ENCODE assay signal across 30 cellular contexts in genomic region chr20:58372836-58373235, GRCh38. TPM values are rescaled to one million over a fixed set of nuclear protein-coding genes. Genes with fewer than 3 reads are reported as not detected.
A peak's percentile ranks its signal among the peaks of the same experiment; 100 is the strongest.
DNase-seq lines count a peak whose midpoint lies in the region; ATAC-seq, FAIRE-seq and TF ChIP-seq lines count a peak whose summit lies in the region.
"Had no signal": no experiment of that assay in that cellular context is flagged by ENCODE, and none has a peak within 500 bp of the region (broad histone marks: within the 10 kb centered on the region; RNA-seq: fewer than 3 reads in every experiment).

No MANE protein-coding gene starts in this region.

- TF ChIP-seq EP300 in A549 (IDR thresholded peaks at IDR 0.05) = no peak

- no peak for FAIRE-seq in A549 (lab: Jason Lieb, UNC)
- FAIRE-seq: A204.1, keratinocyte had no signal

- TF ChIP-seq POLR2A in A549 (IDR thresholded peaks at IDR 0.05; ENCODE audit: low read length) = no peak

- peaks cover 11% of the 10 kb centered on the region; the same call in 1 of the 3 replicates for H3K4me1 ChIP-seq in A549
- H3K4me1 ChIP-seq: gastrocnemius medialis, lower lobe of right lung, parathyroid adenoma had no signal

- peaks cover 16% of the 10 kb centered on the region for H3K4me1 Mint-ChIP-seq in glutamatergic neuron (ENCODE audit: low read depth, unreplicated experiment)
- peaks cover 27% of the 10 kb centered on the region for H3K4me1 Mint-ChIP-seq in mesothelial cell of epicardium
- H3K4me1 Mint-ChIP-seq: activated naive CD8-positive, alpha-beta T cell treated with anti-CD3 and anti-CD28 coated beads, Interleukin-2, amount 50 U/mL, for 24 hours; B cell; CD8-positive, alpha-beta memory T cell; stimulated activated naive CD8-positive, alpha-beta T cell treated with anti-CD3 and anti-CD28 coated beads, Interleukin-15, amount 100 ng/mL, for 72 hours had no signal

- no peaks in the 10 kb centered on the region for H3K36me3 Mint-ChIP-seq in glutamatergic neuron (ENCODE audit: unreplicated experiment)
- H3K36me3 Mint-ChIP-seq in mesothelial cell of epicardium = no peaks in the 10 kb centered on the region

- TF ChIP-seq CTCF in A549 (IDR thresholded peaks at IDR 0.05) (no peak), glutamatergic neuron (IDR thresholded peaks at IDR 0.05; ENCODE audit: partially characterized antibody, unreplicated experiment) (no peak), mesothelial cell of epicardium (IDR thresholded peaks at IDR 0.05; ENCODE audit: unreplicated experiment) (no peak)

- no peak overlapping the region for H3K27ac Mint-ChIP-seq in glutamatergic neuron (ENCODE audit: unreplicated experiment)
- H3K27ac Mint-ChIP-seq in mesothelial cell of epicardium = peak overlapping the region; percentile 19
- H3K27ac Mint-ChIP-seq: activated naive CD8-positive, alpha-beta T cell treated with anti-CD3 and anti-CD28 coated beads, Interleukin-2, amount 50 U/mL, for 24 hours; activated T-cell treated with anti-CD3 and anti-CD28 coated beads, Interleukin-2, amount 50 U/mL, for 24 hours; B cell; nephron progenitor cell had no signal

- ATAC-seq in A549 (peak in 1 of 2 experiments; percentile 68; a peak in 3 of 6 replicates), HG03045 (IDR thresholded peaks at IDR 0.05; ENCODE audit: unreplicated experiment) (no peak)
- ATAC-seq: activated naive CD8-positive, alpha-beta T cell treated with anti-CD3 and anti-CD28 coated beads, Interleukin-2, amount 50 U/mL, for 24 hours; gastrocnemius medialis; lower lobe of right lung; mucosa of descending colon; stimulated activated naive CD8-positive, alpha-beta T cell treated with anti-CD3 and anti-CD28 coated beads, Interleukin-15, amount 100 ng/mL, for 72 hours had no signal

- CTCF ChIA-PET in A549 (lab: Yijun Ruan, JAX) = interaction anchor here (0.7 kb wide), 1 partner anchor 126 kb away, joined by 3 read pairs; no protein-coding TSS in a partner anchor

- peak overlapping the region; percentile 24; the same call in 2 of the 3 replicates for H3K4me2 ChIP-seq in A549

- POLR2A ChIA-PET in A549 (lab: Yijun Ruan, JAX) = no interaction called here

- H3K27ac ChIP-seq in A549 = no peak overlapping the region
- H3K27ac ChIP-seq: gastrocnemius medialis, lower lobe of right lung, parathyroid adenoma had no signal

- no peak overlapping the region for H3K4me3 ChIP-seq in A549
- H3K4me3 ChIP-seq: gastrocnemius medialis, lower lobe of right lung, mucosa of descending colon had no signal

- H3K4me3 Mint-ChIP-seq in glutamatergic neuron (ENCODE audit: unreplicated experiment) (no peak overlapping the region), mesothelial cell of epicardium (no peak overlapping the region)
- H3K4me3 Mint-ChIP-seq: activated naive CD8-positive, alpha-beta T cell treated with anti-CD3 and anti-CD28 coated beads, Interleukin-2, amount 50 U/mL, for 24 hours; activated T-cell treated with anti-CD3 and anti-CD28 coated beads, Interleukin-2, amount 50 U/mL, for 24 hours; B cell; CD8-positive, alpha-beta memory T cell; nephron progenitor cell; stimulated activated naive CD8-positive, alpha-beta T cell treated with anti-CD3 and anti-CD28 coated beads, Interleukin-15, amount 100 ng/mL, for 72 hours had no signal

- peak in 1 of 2 experiments; percentile 40 for DNase-seq in A549 (ENCODE audit: low read depth in 1 of 2, low spot score in 1 of 2)
- peak; percentile 0 for DNase-seq in NCI-H69 (lab: John Stamatoyannopoulos, UW)
- DNase-seq in glutamatergic neuron = peak; percentile 35
- DNase-seq in mesothelial cell of epicardium (ENCODE audit: low spot score in 2 of 2, unreplicated experiment in 2 of 2) = no peak
- no peak for DNase-seq in DMS 273 (lab: John Stamatoyannopoulos, UW; ENCODE audit: unreplicated experiment)
- no peak for DNase-seq in Ammon's horn (ENCODE audit: low spot score)
- no peak for DNase-seq in stimulated activated CD4-positive, alpha-beta T cell treated with anti-CD3 and anti-CD28 coated beads, Interleukin-2, amount 100 ng/mL, for 48 hours
- DNase-seq: activated CD4-positive, alpha-beta T cell treated with anti-CD3 and anti-CD28 coated beads for 4 hours; activated gamma-delta T cell; activated naive CD8-positive, alpha-beta T cell treated with anti-CD3 and anti-CD28 coated beads, Interleukin-2, amount 50 U/mL, for 24 hours; activated T-cell treated with anti-CD3 and anti-CD28 coated beads, Interleukin-2, amount 50 U/mL, for 24 hours; caudate nucleus; CD8-positive, alpha-beta memory T cell; dermis blood vessel endothelial cell; gastrocnemius medialis; HCEC 1CT; hippocampal formation; lower lobe of right lung; mucosa of descending colon; NCI-H1417 treated with DMSO at 0.1 percent for 48 hours; NCI-H2081; NCI-H774; nephron progenitor cell; stimulated activated naive CD8-positive, alpha-beta T cell treated with anti-CD3 and anti-CD28 coated beads, Interleukin-15, amount 100 ng/mL, for 72 hours; T-helper 2 cell had no signal

- H3K9me3 Mint-ChIP-seq in glutamatergic neuron (ENCODE audit: unreplicated experiment) = no peaks in the 10 kb centered on the region
- H3K9me3 Mint-ChIP-seq in mesothelial cell of epicardium = no peaks in the 10 kb centered on the region
- H3K9me3 Mint-ChIP-seq: activated naive CD8-positive, alpha-beta T cell treated with anti-CD3 and anti-CD28 coated beads, Interleukin-2, amount 50 U/mL, for 24 hours; activated T-cell treated with anti-CD3 and anti-CD28 coated beads, Interleukin-2, amount 50 U/mL, for 24 hours; CD8-positive, alpha-beta memory T cell; nephron progenitor cell; stimulated activated naive CD8-positive, alpha-beta T cell treated with anti-CD3 and anti-CD28 coated beads, Interleukin-15, amount 100 ng/mL, for 72 hours had no signal

- peaks cover 5% of the 10 kb centered on the region for H3K27me3 Mint-ChIP-seq in glutamatergic neuron (ENCODE audit: unreplicated experiment)
- H3K27me3 Mint-ChIP-seq in mesothelial cell of epicardium (ENCODE audit: low read depth) = no peaks in the 10 kb centered on the region

- no peak for TF ChIP-seq RAD21 in A549 (conservative IDR thresholded peaks at IDR 0.05 in 1 of 2, IDR thresholded peaks at IDR 0.05 in 1 of 2)

- WGBS in A549 (ENCODE audit: missing lambda C conversion rate) = 32% methylated on average over 8 of the region's 8 CpGs

- H3K9me3 ChIP-seq in A549 = no peaks in the 10 kb centered on the region
- H3K9me3 ChIP-seq: gastrocnemius medialis, lower lobe of right lung, mucosa of descending colon had no signal

TF ChIP-seq in A549, 52 proteins besides CTCF, POLR2A, EP300 and RAD21:
- TF ChIP-seq ATOH8 (CRISPR knock-in tag; IDR thresholded peaks at IDR 0.05; ENCODE audit: low read depth) (no peak), ZSCAN20 (CRISPR knock-in tag; IDR thresholded peaks at IDR 0.05) (no peak), PHF8 (IDR thresholded peaks at IDR 0.05; ENCODE audit: borderline replicate concordance, low read depth) (no peak), ZFP36 (IDR thresholded peaks at IDR 0.05; ENCODE audit: borderline replicate concordance, partially characterized antibody) (no peak)

RNA-seq across cellular contexts. Expression of gene VAPB, which starts 16.2 kb away (rescaled TPM):
- polyA plus RNA-seq in A549 (2011; rRNA removed) (39.6 and 44.0 TPM in 2 replicates), A549 (2017; fragmentation: RNase III; extraction: RNeasy Plus Mini Kit Qiagen cat#74134 plus additional on column Dnase treatment) (43.8 to 45.8 TPM (median 45.4 TPM) in 3 replicates)
- polyA plus RNA-seq in A549 (2012; cell fraction: cytosol; rRNA removed) = 22.2 and 23.4 TPM in 2 replicates
- polyA plus RNA-seq in A549 (2012; cell fraction: nucleus; rRNA removed) = 15.5 and 24.9 TPM in 2 replicates
- polyA minus RNA-seq in A549 (2011; rRNA and poly(A)+ RNA removed) = 19.3 and 21.1 TPM in 2 replicates
- total RNA-seq in glutamatergic neuron (ENCODE audit: unreplicated experiment) (60.5 TPM), mesothelial cell of epicardium (46.7 to 52.9 TPM (median 47.5 TPM) in 3 replicates)

Comparison
In these comparisons a context has a peak if more than half of its experiments do, and no peak if none do; other contexts are left out.
1. DNase-seq: peak in NCI-H69 (single experiment) and glutamatergic neuron (single experiment); none in mesothelial cell of epicardium (0 of 2), DMS 273 (single experiment), Ammon's horn (single experiment) and stimulated activated CD4-positive, alpha-beta T cell treated with anti-CD3 and anti-CD28 coated beads, Interleukin-2, amount 100 ng/mL, for 48 hours (0 of 2).